ENCODE assay signal across 24 cellular contexts in the genomic region with DNA sequence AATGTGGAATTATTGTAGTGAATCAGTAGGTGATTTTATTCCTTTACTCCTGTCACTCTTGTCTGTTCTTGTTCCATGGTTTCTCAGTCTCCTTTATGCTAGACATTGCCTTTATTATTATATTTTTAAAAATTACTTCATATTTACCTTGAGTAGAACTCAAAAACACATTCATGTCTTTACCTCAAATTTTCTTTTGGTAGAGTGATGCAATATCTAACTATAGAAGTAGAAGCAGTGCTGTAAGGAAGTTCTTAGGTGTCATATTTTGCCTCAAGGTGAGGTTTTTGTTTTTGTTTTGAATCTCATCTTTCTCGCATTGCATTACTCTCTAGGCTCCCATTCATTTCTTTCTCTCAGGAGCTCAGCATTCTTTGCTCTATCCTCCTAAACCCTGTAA. TPM values are rescaled to one million over a fixed set of nuclear protein-coding genes. Genes with fewer than 3 reads are reported as not detected.
DNase-seq lines count a peak whose midpoint lies in the region; ATAC-seq and TF ChIP-seq lines count a peak whose summit lies in the region.
"Had no signal": no experiment of that assay in that cellular context is flagged by ENCODE, and none has a peak within 500 bp of the region (broad histone marks: within the 10 kb centered on the region; RNA-seq: fewer than 3 reads in every experiment).

No MANE protein-coding gene starts in this region.

- no peak overlapping the region for H3K56ac ChIP-seq in IMR-90 (ENCODE audit: extremely low read depth, insufficient read depth, low read length)

- H3K4me1 ChIP-seq in GM23338 (ENCODE audit: insufficient read depth): no peaks in the 10 kb centered on the region
- H3K4me1 ChIP-seq in IMR-90 (ENCODE audit: control insufficient read depth, insufficient read depth, low read length): no peaks in the 10 kb centered on the region
- H3K4me1 ChIP-seq: BE2C, BLaER1 had no signal

- no TSS peak for BruUV-seq in IMR-90 (replicated peaks; lab: Mats Ljungman, UMichigan)

- ATAC-seq in GM23338 (no peak), IMR-90 (ENCODE audit: low read depth) (no peak), GM19035 (IDR thresholded peaks at IDR 0.05; ENCODE audit: unreplicated experiment) (no peak)
- ATAC-seq in activated T-helper 17 cell treated with anti-CD3 and anti-CD28 coated beads, Interleukin-2, amount 50 U/mL, for 72 hours (replicated peaks): no peak
- ATAC-seq: GM12878 had no signal

- H3F3A ChIP-seq in GM23338 (replicated peaks; ENCODE audit: low read depth): no peaks in the 10 kb centered on the region

- TF ChIP-seq CTCF in GM23338 (conservative IDR thresholded peaks at IDR 0.05; ENCODE audit: low read depth in 2 of 2): no peak
- no peak for TF ChIP-seq CTCF in IMR-90 (conservative IDR thresholded peaks at IDR 0.05; ENCODE audit: low read depth, low read length)

- H2AK9ac ChIP-seq in IMR-90 (replicated peaks; ENCODE audit: low read depth, low read length, poor library complexity): no peak overlapping the region

- no peaks in the 10 kb centered on the region for H3K9me3 Mint-ChIP-seq in GM23338
- no peaks in the 10 kb centered on the region for H3K9me3 Mint-ChIP-seq in activated T-helper 17 cell treated with anti-CD3 and anti-CD28 coated beads, Interleukin-2, amount 50 U/mL, for 72 hours
- H3K9me3 Mint-ChIP-seq: CD4-positive, alpha-beta memory T cell; CD4-positive, CD25-positive, alpha-beta regulatory T cell; CD8-positive, alpha-beta memory T cell had no signal

- H3K27me3 ChIP-seq in GM23338 (ENCODE audit: insufficient read depth): no peaks in the 10 kb centered on the region
- H3K27me3 ChIP-seq in IMR-90 (ENCODE audit: control insufficient read depth, insufficient read depth, low read length): no peaks in the 10 kb centered on the region
- H3K27me3 ChIP-seq: BE2C, BLaER1 had no signal

- no peak for TF ChIP-seq POLR2A in IMR-90 (IDR thresholded peaks at IDR 0.05; ENCODE audit: low read depth, low read length)

- no peak overlapping the region for H3K27ac ChIP-seq in GM23338 (ENCODE audit: low read depth)
- no peak overlapping the region for H3K27ac ChIP-seq in IMR-90 (ENCODE audit: insufficient read depth, low read length)
- H3K27ac ChIP-seq: BLaER1 had no signal

- H3K4me3 ChIP-seq in GM23338 (no peak overlapping the region), IMR-90 (ENCODE audit: insufficient read depth, low read depth, low read length) (no peak overlapping the region)
- H3K4me3 ChIP-seq: BLaER1, GM12878 had no signal

- no peak overlapping the region for H4K8ac ChIP-seq in IMR-90 (ENCODE audit: low read depth in 2 of 2, low read length in 2 of 2)

- H3K27me3 Mint-ChIP-seq in GM23338 (ENCODE audit: insufficient read depth, low read depth, poor library complexity): no peaks in the 10 kb centered on the region
- H3K27me3 Mint-ChIP-seq in activated T-helper 17 cell treated with anti-CD3 and anti-CD28 coated beads, Interleukin-2, amount 50 U/mL, for 72 hours: no peaks in the 10 kb centered on the region
- H3K27me3 Mint-ChIP-seq: CD4-positive, alpha-beta memory T cell; CD4-positive, CD25-positive, alpha-beta regulatory T cell; CD8-positive, alpha-beta memory T cell had no signal

- H4K5ac ChIP-seq in IMR-90 (ENCODE audit: low read depth, low read length): no peak overlapping the region

- no peak overlapping the region for H2BK5ac ChIP-seq in IMR-90 (ENCODE audit: low read depth, low read length, poor library complexity, severe bottlenecking)

- H3K9ac ChIP-seq in IMR-90 (ENCODE audit: low read depth, low read length): no peak overlapping the region
- H3K9ac ChIP-seq: BLaER1 had no signal

- in situ Hi-C loops in IMR-90 (cut with MboI; ENCODE audit: low sequenced_read_pairs): no loop called here

- H2BK120ac ChIP-seq in IMR-90 (ENCODE audit: low read depth, low read length): no peak overlapping the region

- no peaks in the 10 kb centered on the region for H3K9me3 ChIP-seq in IMR-90 (ENCODE audit: control insufficient read depth, insufficient read depth, low read length)
- H3K9me3 ChIP-seq: BE2C, BLaER1 had no signal

- no peak for TF ChIP-seq RAD21 in IMR-90 (IDR thresholded peaks at IDR 0.05; ENCODE audit: low read length)

- H3K9me1 ChIP-seq in IMR-90 (ENCODE audit: insufficient read depth, low read length): peaks cover 3% of the 10 kb centered on the region; the same call in 1 of the 2 replicates

- H3K36me3 ChIP-seq in GM23338 (ENCODE audit: insufficient read depth): no peaks in the 10 kb centered on the region
- H3K36me3 ChIP-seq in IMR-90 (ENCODE audit: control insufficient read depth, insufficient read depth, low read length): no peaks in the 10 kb centered on the region
- H3K36me3 ChIP-seq: BE2C had no signal

- H4K91ac ChIP-seq in IMR-90 (ENCODE audit: insufficient read depth, low read depth, low read length): no peak overlapping the region

- H3K4me1 Mint-ChIP-seq in GM23338: peaks cover 2% of the 10 kb centered on the region
- peaks cover 5% of the 10 kb centered on the region for H3K4me1 Mint-ChIP-seq in activated T-helper 17 cell treated with anti-CD3 and anti-CD28 coated beads, Interleukin-2, amount 50 U/mL, for 72 hours

- no peak overlapping the region for H3K4ac ChIP-seq in IMR-90 (ENCODE audit: low read depth, low read length)

- H3K79me2 ChIP-seq in GM23338 (replicated peaks; ENCODE audit: insufficient read depth): peaks cover 98% of the 10 kb centered on the region

- no peaks in the 10 kb centered on the region for H3K9me2 ChIP-seq in GM23338 (ENCODE audit: insufficient read depth)

- CTCF ChIA-PET in IMR-90 (lab: Yijun Ruan, JAX): no interaction called here

- no peak overlapping the region for H3K14ac ChIP-seq in IMR-90 (replicated peaks; ENCODE audit: low read depth, low read length)

- H3K79me1 ChIP-seq in IMR-90 (ENCODE audit: low read depth in 1 of 2, low read length in 2 of 2): peaks cover 15 to 24% of the 10 kb centered on the region in 2 experiments; a peak in 3 of 4 replicates

- dilution Hi-C loops in IMR-90 (cut with HindIII; ENCODE audit: low sequenced_read_pairs, unreplicated experiment): no loop called here

- H3K4me3 Mint-ChIP-seq in GM23338: no peak overlapping the region
- H3K4me3 Mint-ChIP-seq in activated T-helper 17 cell treated with anti-CD3 and anti-CD28 coated beads, Interleukin-2, amount 50 U/mL, for 72 hours: no peak overlapping the region
- H3K4me3 Mint-ChIP-seq: CD14-positive monocyte; CD4-positive, alpha-beta memory T cell; CD4-positive, CD25-positive, alpha-beta regulatory T cell; CD8-positive, alpha-beta memory T cell had no signal

- peaks cover 24% of the 10 kb centered on the region for H4K20me1 ChIP-seq in GM23338 (replicated peaks; ENCODE audit: insufficient read depth)
- peaks cover 2% of the 10 kb centered on the region; the same call in 1 of the 2 replicates for H4K20me1 ChIP-seq in IMR-90 (ENCODE audit: insufficient read depth, low read length)

- no peak overlapping the region for H2BK15ac ChIP-seq in IMR-90 (ENCODE audit: low read depth, low read length)

- WGBS in IMR-90 (ENCODE audit: extremely low coverage in 2 of 2, insufficient read length in 1 of 2), 2 experiments: no CpG with 5 or more reads among the region's 1 CpG

- peaks cover 9% of the 10 kb centered on the region; the same call in 2 of the 3 replicates for H3K36me3 Mint-ChIP-seq in GM23338 (ENCODE audit: low read depth)
- peaks cover 18% of the 10 kb centered on the region for H3K36me3 Mint-ChIP-seq in activated T-helper 17 cell treated with anti-CD3 and anti-CD28 coated beads, Interleukin-2, amount 50 U/mL, for 72 hours (ENCODE audit: low read depth)

- POLR2A ChIA-PET in IMR-90 (lab: Charles Lee; ENCODE audit: unreplicated experiment): no interaction called here

- H2BK20ac ChIP-seq in IMR-90 (ENCODE audit: low read depth, low read length): no peak overlapping the region

- H3K23ac ChIP-seq in IMR-90 (ENCODE audit: low read depth, low read length): no peak overlapping the region

- H2AFZ ChIP-seq in GM23338: no peak overlapping the region
- H2AFZ ChIP-seq in IMR-90 (replicated peaks; ENCODE audit: low read length, poor library complexity): no peak overlapping the region

- H3K27ac Mint-ChIP-seq in GM23338: peak overlapping the region; percentile 82; the same call in 1 of the 2 replicates
- H3K27ac Mint-ChIP-seq in activated T-helper 17 cell treated with anti-CD3 and anti-CD28 coated beads, Interleukin-2, amount 50 U/mL, for 72 hours: peak overlapping the region; percentile 43

- no peak overlapping the region for H3K18ac ChIP-seq in IMR-90 (ENCODE audit: low read depth, low read length)

- H3K4me2 ChIP-seq in GM23338 (no peak overlapping the region), IMR-90 (ENCODE audit: low read depth, low read length) (no peak overlapping the region)
- H3K4me2 ChIP-seq: BLaER1 had no signal

- no peak overlapping the region for H2AK5ac ChIP-seq in IMR-90 (ENCODE audit: low read depth, low read length)

- intact Hi-C loops in IMR-90 (cut with micrococcal nuclease): no loop called here

- no peak for DNase-seq in GM23338 (ENCODE audit: low spot score)
- DNase-seq in IMR-90: no peak
- DNase-seq in NAMALWA (ENCODE audit: low spot score): no peak
- DNase-seq in NCI-H2107 treated with DMSO at 0.1 percent for 48 hours (lab: John Stamatoyannopoulos, UW; ENCODE audit: unreplicated experiment): no peak
- DNase-seq: 8988T; ACHN; BE2C; C1 segment of cervical spinal cord; CD4-positive, alpha-beta memory T cell; CD4-positive, CD25-positive, alpha-beta regulatory T cell; CD8-positive, alpha-beta memory T cell; COR-L47; DMS 273 treated with DMSO at 0.1 percent for 48 hours; DMS153; DMS53; DMS79; DND-41; EL; GDM1 had no signal

TF ChIP-seq in GM23338, 12 proteins besides CTCF, POLR2A, EP300 and RAD21 (continues in another document):
- no peak for TF ChIP-seq STAT1 (IDR thresholded peaks at IDR 0.05; ENCODE audit: unreplicated experiment)
- TF ChIP-seq CREB1 (CRISPR knock-in tag; IDR thresholded peaks at IDR 0.05; ENCODE audit: low read depth): no peak

TF ChIP-seq in IMR-90, 13 proteins besides CTCF, POLR2A, EP300 and RAD21 (continues in another document):
- no peak for TF ChIP-seq FOS (IDR thresholded peaks at IDR 0.05; ENCODE audit: low read depth, low read length)

RNA-seq across cellular contexts. Expression of a gene that starts 12.2 kb away (rescaled TPM):
- 62.3 and 64.7 TPM in 2 replicates for total RNA-seq in GM23338 (2014; rRNA removed; shearing (Covaris generic))
- 18.7 and 19.4 TPM in 2 replicates for polyA plus RNA-seq in GM23338 (2016; fragmentation: Nextera tagmentation; extraction: Ambion mirVana)
- total RNA-seq in IMR-90 (2012; rRNA removed): 34.4 and 40.0 TPM in 2 replicates
- polyA plus RNA-seq in IMR-90 (2012; rRNA removed): 8.3 and 12.6 TPM in 2 replicates
- 3.0 and 5.3 TPM in 2 replicates for polyA plus RNA-seq in IMR-90 (2012; cell fraction: cytosol; rRNA removed)
- polyA plus RNA-seq in IMR-90 (2012; cell fraction: nucleus; rRNA removed; ENCODE audit: low replicate concordance): 2.8 and 9.2 TPM in 2 replicates
- 10 to 100 TPM; 30.2 to 62.2 TPM for total RNA-seq in activated T-helper 17 cell treated with anti-CD3 and anti-CD28 coated beads, Interleukin-2, amount 50 U/mL, for 72 hours

RNA-seq across cellular contexts. Expression of a gene that starts 21.1 kb away (rescaled TPM):
- total RNA-seq in GM23338 (2014; rRNA removed; shearing (Covaris generic)): 37.9 and 53.0 TPM in 2 replicates
- polyA plus RNA-seq in GM23338 (2016; fragmentation: Nextera tagmentation; extraction: Ambion mirVana) (56.5 and 60.6 TPM in 2 replicates), IMR-90 (2012; rRNA removed) (22.3 and 27.5 TPM in 2 replicates)
- 45.3 and 46.4 TPM in 2 replicates for total RNA-seq in IMR-90 (2012; rRNA removed)
- polyA plus RNA-seq in IMR-90 (2012; cell fraction: cytosol; rRNA removed): 9.4 and 12.3 TPM in 2 replicates
- polyA plus RNA-seq in IMR-90 (2012; cell fraction: nucleus; rRNA removed; ENCODE audit: low replicate concordance): 7.8 and 18.5 TPM in 2 replicates
- 10 to 100 TPM; 33.7 to 45.9 TPM for total RNA-seq in activated T-helper 17 cell treated with anti-CD3 and anti-CD28 coated beads, Interleukin-2, amount 50 U/mL, for 72 hours
